1 cellular context compared by ENCODE assay signal in genomic region chr1:193700710-193701355, GRCh38.
TF ChIP-seq lines count a peak whose summit lies in the region.

No MANE protein-coding gene starts in this region.

TF ChIP-seq in A549, 52 proteins besides CTCF, POLR2A, EP300 and RAD21 (continued from another document):
- TF ChIP-seq, protein P1, sequence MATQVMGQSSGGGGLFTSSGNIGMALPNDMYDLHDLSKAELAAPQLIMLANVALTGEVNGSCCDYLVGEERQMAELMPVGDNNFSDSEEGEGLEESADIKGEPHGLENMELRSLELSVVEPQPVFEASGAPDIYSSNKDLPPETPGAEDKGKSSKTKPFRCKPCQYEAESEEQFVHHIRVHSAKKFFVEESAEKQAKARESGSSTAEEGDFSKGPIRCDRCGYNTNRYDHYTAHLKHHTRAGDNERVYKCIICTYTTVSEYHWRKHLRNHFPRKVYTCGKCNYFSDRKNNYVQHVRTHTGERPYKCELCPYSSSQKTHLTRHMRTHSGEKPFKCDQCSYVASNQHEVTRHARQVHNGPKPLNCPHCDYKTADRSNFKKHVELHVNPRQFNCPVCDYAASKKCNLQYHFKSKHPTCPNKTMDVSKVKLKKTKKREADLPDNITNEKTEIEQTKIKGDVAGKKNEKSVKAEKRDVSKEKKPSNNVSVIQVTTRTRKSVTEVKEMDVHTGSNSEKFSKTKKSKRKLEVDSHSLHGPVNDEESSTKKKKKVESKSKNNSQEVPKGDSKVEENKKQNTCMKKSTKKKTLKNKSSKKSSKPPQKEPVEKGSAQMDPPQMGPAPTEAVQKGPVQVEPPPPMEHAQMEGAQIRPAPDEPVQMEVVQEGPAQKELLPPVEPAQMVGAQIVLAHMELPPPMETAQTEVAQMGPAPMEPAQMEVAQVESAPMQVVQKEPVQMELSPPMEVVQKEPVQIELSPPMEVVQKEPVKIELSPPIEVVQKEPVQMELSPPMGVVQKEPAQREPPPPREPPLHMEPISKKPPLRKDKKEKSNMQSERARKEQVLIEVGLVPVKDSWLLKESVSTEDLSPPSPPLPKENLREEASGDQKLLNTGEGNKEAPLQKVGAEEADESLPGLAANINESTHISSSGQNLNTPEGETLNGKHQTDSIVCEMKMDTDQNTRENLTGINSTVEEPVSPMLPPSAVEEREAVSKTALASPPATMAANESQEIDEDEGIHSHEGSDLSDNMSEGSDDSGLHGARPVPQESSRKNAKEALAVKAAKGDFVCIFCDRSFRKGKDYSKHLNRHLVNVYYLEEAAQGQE (IDR thresholded peaks at IDR 0.05), result no peak
- TF ChIP-seq ESRRA (IDR thresholded peaks at IDR 0.05; ENCODE audit: borderline replicate concordance, low read length) (no peak), HDAC2 (IDR thresholded peaks at IDR 0.05) (no peak), FOSB (CRISPR knock-in tag; IDR thresholded peaks at IDR 0.05) (no peak), E2F6 (IDR thresholded peaks at IDR 0.05; ENCODE audit: borderline replicate concordance, low read depth) (no peak), HEYL (CRISPR knock-in tag; IDR thresholded peaks at IDR 0.05) (no peak), ZFP36 (IDR thresholded peaks at IDR 0.05; ENCODE audit: borderline replicate concordance, partially characterized antibody) (no peak), GATA3 (IDR thresholded peaks at IDR 0.05; ENCODE audit: borderline replicate concordance) (peak; percentile 91), ZC3H11A (IDR thresholded peaks at IDR 0.05) (no peak), MAFK (IDR thresholded peaks at IDR 0.05; ENCODE audit: partially characterized antibody) (no peak), CBX8 (IDR thresholded peaks at IDR 0.05) (no peak), RCOR1 (IDR thresholded peaks at IDR 0.05; ENCODE audit: low read depth, low read length) (no peak), USF2 (IDR thresholded peaks at IDR 0.05) (no peak), TFCP2L1 (CRISPR knock-in tag; IDR thresholded peaks at IDR 0.05) (no peak), HOXB5 (CRISPR knock-in tag; IDR thresholded peaks at IDR 0.05) (no peak), EHF (CRISPR knock-in tag; IDR thresholded peaks at IDR 0.05) (no peak), CBX2 (IDR thresholded peaks at IDR 0.05; ENCODE audit: borderline replicate concordance, low read depth) (no peak), POLR2AphosphoS2 (conservative IDR thresholded peaks at IDR 0.05; ENCODE audit: low read length) (no peak), BHLHE40 (IDR thresholded peaks at IDR 0.05; ENCODE audit: low read depth, low read length) (no peak), HOXB13 (CRISPR knock-in tag; IDR thresholded peaks at IDR 0.05; ENCODE audit: low read depth) (no peak), CHD4 (IDR thresholded peaks at IDR 0.05; ENCODE audit: borderline replicate concordance) (no peak), NPAS2 (CRISPR knock-in tag; IDR thresholded peaks at IDR 0.05; ENCODE audit: borderline replicate concordance) (no peak), FOXS1 (CRISPR knock-in tag; IDR thresholded peaks at IDR 0.05) (no peak), JUN (IDR thresholded peaks at IDR 0.05) (peak in 1 of 2 experiments; percentile 84; a peak in 2 of 5 replicates), NFE2L2 (conservative IDR thresholded peaks at IDR 0.05; ENCODE audit: low read length) (no peak)
- TF ChIP-seq, protein P2, sequence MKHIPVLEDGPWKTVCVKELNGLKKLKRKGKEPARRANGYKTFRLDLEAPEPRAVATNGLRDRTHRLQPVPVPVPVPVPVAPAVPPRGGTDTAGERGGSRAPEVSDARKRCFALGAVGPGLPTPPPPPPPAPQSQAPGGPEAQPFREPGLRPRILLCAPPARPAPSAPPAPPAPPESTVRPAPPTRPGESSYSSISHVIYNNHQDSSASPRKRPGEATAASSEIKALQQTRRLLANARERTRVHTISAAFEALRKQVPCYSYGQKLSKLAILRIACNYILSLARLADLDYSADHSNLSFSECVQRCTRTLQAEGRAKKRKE (CRISPR knock-in tag; IDR thresholded peaks at IDR 0.05; ENCODE audit: low read depth), result no peak
